13 cellular contexts compared by ENCODE assay signal in the genomic region with DNA sequence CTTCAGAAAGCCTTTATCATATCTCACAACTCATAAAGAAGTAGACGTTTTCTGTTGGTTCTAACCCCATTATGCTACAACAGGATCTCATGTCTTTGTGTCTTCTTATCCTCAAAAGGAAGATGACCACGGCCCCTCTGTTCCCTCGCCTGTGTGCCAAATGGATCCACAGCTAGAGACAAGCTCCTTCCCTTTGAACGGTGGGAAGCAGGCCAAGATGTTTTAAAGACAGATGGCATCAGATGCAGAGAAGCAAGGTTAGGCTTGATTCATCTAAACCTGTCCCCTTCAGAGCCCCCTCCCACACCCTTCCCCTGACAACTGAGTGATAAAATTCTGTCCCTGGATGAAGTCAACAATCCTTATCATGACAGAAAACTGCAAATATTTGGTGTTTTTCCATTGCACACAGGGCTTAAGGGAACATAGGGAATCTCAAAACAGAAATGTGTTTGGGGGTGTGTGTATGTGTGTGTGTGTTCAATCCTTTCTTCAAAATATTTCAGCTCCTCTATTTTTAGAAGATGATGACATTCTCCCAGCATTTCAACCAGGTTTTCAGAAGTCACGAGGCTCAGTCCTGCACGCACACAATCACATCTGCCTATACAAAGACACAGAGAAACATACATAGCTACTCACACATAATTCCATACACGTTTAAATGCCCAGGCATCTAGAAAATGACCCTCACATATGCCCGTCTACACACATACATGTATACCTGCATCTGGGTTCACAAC. TPM values are rescaled to one million over a fixed set of nuclear protein-coding genes. Genes with fewer than 3 reads are reported as not detected.
DNase-seq lines count a peak whose midpoint lies in the region; ATAC-seq and TF ChIP-seq lines count a peak whose summit lies in the region.
"Had no signal": no experiment of that assay in that cellular context is flagged by ENCODE, and none has a peak within 500 bp of the region (broad histone marks: within the 10 kb centered on the region; RNA-seq: fewer than 3 reads in every experiment).

No MANE protein-coding gene starts in this region.

- H3K27ac ChIP-seq in angular gyrus (ENCODE audit: low read depth, low read length) = peak overlapping the region; percentile 65
- peak overlapping the region; percentile 81 for H3K27ac ChIP-seq in smooth muscle cell (ENCODE audit: low read depth)
- H3K27ac ChIP-seq: C4-2B, KMS-11 had no signal

- no peak overlapping the region for H3K4me3 ChIP-seq in smooth muscle cell

- H4K20me1 ChIP-seq in smooth muscle cell (ENCODE audit: low read depth) = no peaks in the 10 kb centered on the region

- peak overlapping the region; percentile 45 for H3K4me2 ChIP-seq in smooth muscle cell
- H3K4me2 ChIP-seq: KMS-11 had no signal

- WGBS in smooth muscle cell (ENCODE audit: low lambda C conversion rate) = 50% methylated on average over 8 of the region's 8 CpGs

- ATAC-seq in left cardiac atrium (peak; percentile 33 to 59), GM18907 (IDR thresholded peaks at IDR 0.05; ENCODE audit: unreplicated experiment) (no peak), HG03571 (IDR thresholded peaks at IDR 0.05; ENCODE audit: unreplicated experiment) (no peak), GM19452 (IDR thresholded peaks at IDR 0.05; ENCODE audit: unreplicated experiment) (no peak)
- ATAC-seq in stimulated activated naive CD8-positive, alpha-beta T cell treated with anti-CD3 and anti-CD28 coated beads, Interleukin-15, Interleukin-2, amounts not matched to agents 100 U/mL and 50 U/mL, for 24 hours = no peak

- no peaks in the 10 kb centered on the region for H3K36me3 ChIP-seq in smooth muscle cell (ENCODE audit: low read depth)

- DNase-seq in G401 (ENCODE audit: low spot score) (peak; percentile 88), left cardiac atrium (no peak), smooth muscle cell (lab: John Stamatoyannopoulos, UW; ENCODE audit: unreplicated experiment) (no peak)
- DNase-seq in stimulated activated naive CD8-positive, alpha-beta T cell treated with anti-CD3 and anti-CD28 coated beads, Interleukin-15, Interleukin-2, amounts not matched to agents 100 U/mL and 50 U/mL, for 24 hours = no peak
- DNase-seq: activated naive CD4-positive, alpha-beta T cell treated with Interleukin-2 at 50 U/mL for 16 hours; kidney glomerular epithelial cell; NCI-H2081 had no signal

- H3F3A ChIP-seq in smooth muscle cell (ENCODE audit: low read depth) = no peaks in the 10 kb centered on the region

- H3K79me2 ChIP-seq in smooth muscle cell (ENCODE audit: low read depth) = no peaks in the 10 kb centered on the region

- intact Hi-C loops in left cardiac atrium (cut with DNase I) = no loop called here

- peak overlapping the region; percentile 44 for H2AFZ ChIP-seq in smooth muscle cell (ENCODE audit: low read depth)

- peak overlapping the region; percentile 78 for H3K9ac ChIP-seq in smooth muscle cell (ENCODE audit: low read depth)
- H3K9ac ChIP-seq: KMS-11 had no signal

- H3K9me3 ChIP-seq in smooth muscle cell (replicated peaks; ENCODE audit: low read depth) = no peaks in the 10 kb centered on the region

- H3K27me3 ChIP-seq in smooth muscle cell (ENCODE audit: low read depth) = no peaks in the 10 kb centered on the region

- TF ChIP-seq CTCF in smooth muscle cell (IDR thresholded peaks at IDR 0.05; ENCODE audit: borderline replicate concordance, insufficient read depth, poor library complexity, severe bottlenecking) = no peak

- in situ Hi-C loops in G401 (cut with HindIII; ENCODE audit: low sequenced_read_pairs) = no loop called here

- peaks cover 15% of the 10 kb centered on the region for H3K4me1 ChIP-seq in smooth muscle cell (ENCODE audit: low read depth)

RNA-seq across cellular contexts. Expression of a gene that starts 27.8 kb away (rescaled TPM):
- total RNA-seq in G401 (2014; rRNA removed; shearing (Covaris generic)) = not detected in 2 replicates
- 10 to 100 TPM; 33.3 to 51.6 TPM for total RNA-seq in left cardiac atrium
- 247 and 332 TPM in 2 replicates for total RNA-seq in smooth muscle cell
- 207 and 369 TPM in 2 replicates for polyA plus RNA-seq in smooth muscle cell

Comparison
In these comparisons a context has a peak if more than half of its experiments do, and no peak if none do; other contexts are left out.
1. ATAC-seq: peak in left cardiac atrium (2 of 2); none in GM18907 (single experiment), HG03571 (single experiment), GM19452 (single experiment) and stimulated activated naive CD8-positive, alpha-beta T cell treated with anti-CD3 and anti-CD28 coated beads, Interleukin-15, Interleukin-2, amounts not matched to agents 100 U/mL and 50 U/mL, for 24 hours (single experiment).
2. RNA of a gene that starts 27.8 kb away (total RNA-seq): 247 to 332 TPM in smooth muscle cell and 33.3 to 51.6 TPM in left cardiac atrium; not detected in G401; every median in the first group is over 10 times any median in the second.